Comparison of ENCODE assay signal across 8 cellular contexts in genomic region chr16:30609928-30610839, GRCh38. TPM values are rescaled to one million over a fixed set of nuclear protein-coding genes. Genes with fewer than 3 reads are reported as not detected.
DNase-seq lines count a peak whose midpoint lies in the region; ATAC-seq, FAIRE-seq and TF ChIP-seq lines count a peak whose summit lies in the region.

TSS of gene ZNF689 (minus strand) at chr16:30610389. CDS start at chr16:30610041, 348 bp downstream.

- H3K27me3 ChIP-seq in HepG2 (ENCODE audit: control insufficient read depth in 1 of 2, insufficient read depth in 2 of 2, low read length in 2 of 2): no peaks in the 10 kb centered on the region; a peak in 1 of 5 replicates

- 1% methylated on average over 43 of the region's 63 CpGs for WGBS in HepG2 (ENCODE audit: low lambda C conversion rate)

- TF ChIP-seq POLR2A in HepG2 (IDR thresholded peaks at IDR 0.05; ENCODE audit: insufficient read depth in 1 of 2, low read depth in 2 of 2, low read length in 2 of 2): peak; percentile 84 to 96

- H3K4me3 ChIP-seq in HepG2 (replicated peaks in 1 of 3; ENCODE audit: insufficient read depth in 1 of 3, low read depth in 2 of 3, low read length in 3 of 3): peak within 1 kb of the TSS; percentile 80 to 96 (median 92)

- no peaks in the 10 kb centered on the region for H4K20me1 ChIP-seq in HepG2 (ENCODE audit: insufficient read depth, low read length)

- peaks cover 37% of the 10 kb centered on the region for H3K4me1 ChIP-seq in HepG2 (ENCODE audit: insufficient read depth, low read length)

- intact Hi-C loops in HepG2 (cut with micrococcal nuclease; ENCODE audit: unreplicated experiment): loop anchor here (1.0 kb wide), 1 partner anchor 39 kb away; the partner anchor contains the start of gene ZNF688

- CTCF ChIA-PET in HepG2 (lab: Yijun Ruan, JAX; ENCODE audit: low intra/inter-chr PET ratio, low total read pairs): interaction anchor here (0.8 kb wide), 1 partner anchor 18 kb away, joined by 5 read pairs; no protein-coding TSS in a partner anchor

- H2AFZ ChIP-seq in HepG2 (ENCODE audit: low read length): peak within 1 kb of the TSS; percentile 84

- TF ChIP-seq EP300 in HepG2 (IDR thresholded peaks at IDR 0.05; ENCODE audit: low read depth in 2 of 2, low read length in 2 of 2): peak; percentile 26 to 33; a peak in 1 of 4 replicates
- peak; percentile 14; the same call in 1 of the 2 replicates for TF ChIP-seq EP300 in HepG2 (CRISPR knock-in tag; IDR thresholded peaks at IDR 0.05; ENCODE audit: borderline replicate concordance)

- no peak; the same call in 1 of the 2 replicates for TF ChIP-seq RAD21 in HepG2 (CRISPR knock-in tag; IDR thresholded peaks at IDR 0.05)

- H3K36me3 ChIP-seq in HepG2 (replicated peaks in 1 of 2; ENCODE audit: control insufficient read depth in 1 of 2, insufficient read depth in 2 of 2, low read length in 2 of 2): peaks cover 4 to 18% of the 10 kb centered on the region in 2 experiments; a peak in 3 of 5 replicates

- TSS peak; percentile 81 for BruUV-seq in HepG2 (replicated peaks; lab: Mats Ljungman, UMichigan)

- in situ Hi-C loops in HepG2 (cut with HindIII; ENCODE audit: extremely low pct_ligation_motif_present, low pct_unique_long_range_greater_than_20kb): loop anchor here (10.0 kb wide), 2 partner anchors 175 to 255 kb away; partner anchors contain the start of genes CD2BP2 and DCTPP1

- peak within 1 kb of the TSS; percentile 92 for H3K27ac ChIP-seq in HepG2 (ENCODE audit: extremely low read length, insufficient read depth, low read length)

- ATAC-seq in GM19372 (IDR thresholded peaks at IDR 0.05; ENCODE audit: low read depth, unreplicated experiment) (peak; percentile 89), HG03558 (IDR thresholded peaks at IDR 0.05; ENCODE audit: extremely low read depth, unreplicated experiment) (peak; percentile 65), HepG2 (peak; percentile 92)

- peak within 1 kb of the TSS; percentile 98 for H3K4me2 ChIP-seq in HepG2 (ENCODE audit: low read depth, low read length)

- H3K9ac ChIP-seq in HepG2 (ENCODE audit: insufficient read depth, low read depth, low read length): peak within 1 kb of the TSS; percentile 99

- TF ChIP-seq CTCF in HepG2 (CRISPR knock-in tag; IDR thresholded peaks at IDR 0.05): peak; percentile 21; the same call in 1 of the 2 replicates

- POLR2A ChIA-PET in HepG2 (lab: Yijun Ruan, JAX): interaction anchor here (0.7 to 3.5 kb wide), 32 partner anchors 9 to 508 kb away, joined by 3 to 46 read pairs (median 6); partner anchors contain the start of genes DCTPP1, KAT8, PRR14 and TBC1D10B

- peaks cover 18% of the 10 kb centered on the region for H3K79me2 ChIP-seq in HepG2 (ENCODE audit: insufficient read depth, low read length)

- DNase-seq in C1 segment of cervical spinal cord (lab: John Stamatoyannopoulos, UW) (peak; percentile 79 to 98 (median 93)), NCI-H774 (lab: John Stamatoyannopoulos, UW) (peak; percentile 96), dermis microvascular lymphatic vessel endothelial cell (ENCODE audit: low read depth in 2 of 2) (peak; percentile 95 to 97), HepG2 (ENCODE audit: low spot score) (peak; percentile 98)
- DNase-seq in activated CD4-positive, alpha-beta T cell treated with anti-CD3 and anti-CD28 coated beads, Interleukin-2, amount 50 U/mL, for 4 hours: peak; percentile 92 to 94
- peak; percentile 90 for DNase-seq in stimulated activated CD4-positive, alpha-beta T cell treated with anti-CD3 and anti-CD28 coated beads, Interleukin-4, amount 100 ng/mL, for 1 hour

- peak; percentile 90 for FAIRE-seq in HepG2 (lab: Jason Lieb, UNC)

- H3K9me3 ChIP-seq in HepG2 (ENCODE audit: low read length): no peaks in the 10 kb centered on the region

TF ChIP-seq in HepG2, 621 proteins besides CTCF, POLR2A, EP300 and RAD21 (continues in another document):
- TF ChIP-seq EZH2 (conservative IDR thresholded peaks at IDR 0.05; ENCODE audit: low read depth, low read length): no peak
- peak; percentile 74 for TF ChIP-seq TBL1XR1 (IDR thresholded peaks at IDR 0.05; ENCODE audit: borderline replicate concordance, low read length, partially characterized antibody)
- TF ChIP-seq FOSL2 (CRISPR knock-in tag; IDR thresholded peaks at IDR 0.05): peak; percentile 60
- no peak for TF ChIP-seq SYNCRIP (IDR thresholded peaks at IDR 0.05; ENCODE audit: insufficient read depth, low read depth, low read length)
- TF ChIP-seq, protein P1, sequence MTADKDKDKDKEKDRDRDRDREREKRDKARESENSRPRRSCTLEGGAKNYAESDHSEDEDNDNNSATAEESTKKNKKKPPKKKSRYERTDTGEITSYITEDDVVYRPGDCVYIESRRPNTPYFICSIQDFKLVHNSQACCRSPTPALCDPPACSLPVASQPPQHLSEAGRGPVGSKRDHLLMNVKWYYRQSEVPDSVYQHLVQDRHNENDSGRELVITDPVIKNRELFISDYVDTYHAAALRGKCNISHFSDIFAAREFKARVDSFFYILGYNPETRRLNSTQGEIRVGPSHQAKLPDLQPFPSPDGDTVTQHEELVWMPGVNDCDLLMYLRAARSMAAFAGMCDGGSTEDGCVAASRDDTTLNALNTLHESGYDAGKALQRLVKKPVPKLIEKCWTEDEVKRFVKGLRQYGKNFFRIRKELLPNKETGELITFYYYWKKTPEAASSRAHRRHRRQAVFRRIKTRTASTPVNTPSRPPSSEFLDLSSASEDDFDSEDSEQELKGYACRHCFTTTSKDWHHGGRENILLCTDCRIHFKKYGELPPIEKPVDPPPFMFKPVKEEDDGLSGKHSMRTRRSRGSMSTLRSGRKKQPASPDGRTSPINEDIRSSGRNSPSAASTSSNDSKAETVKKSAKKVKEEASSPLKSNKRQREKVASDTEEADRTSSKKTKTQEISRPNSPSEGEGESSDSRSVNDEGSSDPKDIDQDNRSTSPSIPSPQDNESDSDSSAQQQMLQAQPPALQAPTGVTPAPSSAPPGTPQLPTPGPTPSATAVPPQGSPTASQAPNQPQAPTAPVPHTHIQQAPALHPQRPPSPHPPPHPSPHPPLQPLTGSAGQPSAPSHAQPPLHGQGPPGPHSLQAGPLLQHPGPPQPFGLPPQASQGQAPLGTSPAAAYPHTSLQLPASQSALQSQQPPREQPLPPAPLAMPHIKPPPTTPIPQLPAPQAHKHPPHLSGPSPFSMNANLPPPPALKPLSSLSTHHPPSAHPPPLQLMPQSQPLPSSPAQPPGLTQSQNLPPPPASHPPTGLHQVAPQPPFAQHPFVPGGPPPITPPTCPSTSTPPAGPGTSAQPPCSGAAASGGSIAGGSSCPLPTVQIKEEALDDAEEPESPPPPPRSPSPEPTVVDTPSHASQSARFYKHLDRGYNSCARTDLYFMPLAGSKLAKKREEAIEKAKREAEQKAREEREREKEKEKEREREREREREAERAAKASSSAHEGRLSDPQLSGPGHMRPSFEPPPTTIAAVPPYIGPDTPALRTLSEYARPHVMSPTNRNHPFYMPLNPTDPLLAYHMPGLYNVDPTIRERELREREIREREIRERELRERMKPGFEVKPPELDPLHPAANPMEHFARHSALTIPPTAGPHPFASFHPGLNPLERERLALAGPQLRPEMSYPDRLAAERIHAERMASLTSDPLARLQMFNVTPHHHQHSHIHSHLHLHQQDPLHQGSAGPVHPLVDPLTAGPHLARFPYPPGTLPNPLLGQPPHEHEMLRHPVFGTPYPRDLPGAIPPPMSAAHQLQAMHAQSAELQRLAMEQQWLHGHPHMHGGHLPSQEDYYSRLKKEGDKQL (CRISPR knock-in tag; IDR thresholded peaks at IDR 0.05; ENCODE audit: low read depth): no peak
- TF ChIP-seq TEAD3 (CRISPR knock-in tag; optimal IDR thresholded peaks at IDR 0.05; ENCODE audit: borderline replicate concordance): peak; percentile 67
- peak; percentile 51; the same call in 1 of the 2 replicates for TF ChIP-seq RNF2 (conservative IDR thresholded peaks at IDR 0.05; ENCODE audit: low read depth)
- TF ChIP-seq ZBTB26 (CRISPR knock-in tag; IDR thresholded peaks at IDR 0.05; ENCODE audit: borderline replicate concordance): peak; percentile 40; the same call in 1 of the 2 replicates
- TF ChIP-seq CENPX (CRISPR knock-in tag; IDR thresholded peaks at IDR 0.05): no peak
- TF ChIP-seq SRF (IDR thresholded peaks at IDR 0.05; ENCODE audit: low read depth, low read length): peak; percentile 47; the same call in 1 of the 2 replicates

RNA-seq across cellular contexts. Expression of gene ZNF689, which starts in this region (rescaled TPM):
- total RNA-seq in dermis microvascular lymphatic vessel endothelial cell (3.2 and 4.9 TPM in 2 replicates), HepG2 (2016; rRNA removed; fragmentation: Illumina TruSeq; extraction: Trizol) (19.5 and 22.7 TPM in 2 replicates)
- 4.4 and 4.7 TPM in 2 replicates for total RNA-seq in HepG2 (2016; cell fraction: cytosol; rRNA removed; fragmentation: Illumina TruSeq; extraction: Trizol; ENCODE audit: low read depth)
- total RNA-seq in HepG2 (2016; cell fraction: insoluble cytoplasmic fraction; rRNA removed; fragmentation: Illumina TruSeq; extraction: Trizol): 18.5 and 18.8 TPM in 2 replicates
- 17.9 and 18.1 TPM in 2 replicates for total RNA-seq in HepG2 (2016; cell fraction: membrane; rRNA removed; fragmentation: Illumina TruSeq; extraction: Trizol)
- total RNA-seq in HepG2 (2016; cell fraction: nucleus; rRNA removed; fragmentation: Illumina TruSeq; extraction: Trizol): 10.6 and 14.1 TPM in 2 replicates
- 9.7 and 11.9 TPM in 2 replicates for polyA plus RNA-seq in HepG2 (2011; rRNA removed)
- polyA plus RNA-seq in HepG2 (2011; cell fraction: cytosol; rRNA removed): 9.3 and 9.8 TPM in 2 replicates
- polyA plus RNA-seq in HepG2 (2011; cell fraction: nucleus; rRNA removed): 19.3 and 19.5 TPM in 2 replicates
- polyA plus RNA-seq in HepG2 (2012): 8.9 and 9.8 TPM in 2 replicates
- polyA plus RNA-seq in HepG2 (2016; cell fraction: cytosol; fragmentation: Illumina TruSeq; extraction: Trizol; ENCODE audit: low read depth): 2.5 and 2.8 TPM in 2 replicates
- 17.8 and 20.4 TPM in 2 replicates for polyA plus RNA-seq in HepG2 (2016; cell fraction: insoluble cytoplasmic fraction; fragmentation: Illumina TruSeq; extraction: Trizol; ENCODE audit: low read depth)
- 9.1 and 9.3 TPM in 2 replicates for polyA plus RNA-seq in HepG2 (2016; cell fraction: membrane; fragmentation: Illumina TruSeq; extraction: Trizol; ENCODE audit: low read depth)
- 15.4 and 16.6 TPM in 2 replicates for polyA plus RNA-seq in HepG2 (2016; cell fraction: nucleus; fragmentation: Illumina TruSeq; extraction: Trizol; ENCODE audit: insufficient read depth, low read depth)
- polyA minus RNA-seq in HepG2 (2011; rRNA and poly(A)+ RNA removed; ENCODE audit: low replicate concordance): 20.5 and 25.2 TPM in 2 replicates
- 13.1 and 17.3 TPM in 2 replicates for polyA minus RNA-seq in HepG2 (2011; cell fraction: cytosol; rRNA and poly(A)+ RNA removed)
- polyA minus RNA-seq in HepG2 (2011; cell fraction: nucleus; rRNA and poly(A)+ RNA removed): 14.9 and 15.7 TPM in 2 replicates

Comparison
In these comparisons a context has a peak if more than half of its experiments do, and no peak if none do; other contexts are left out.
1. Peak in every context shown above with its lines: DNase-seq, ATAC-seq, H3K4me3 ChIP-seq and H3K27ac ChIP-seq.